20 cellular contexts compared by ENCODE assay signal in the genomic region with DNA sequence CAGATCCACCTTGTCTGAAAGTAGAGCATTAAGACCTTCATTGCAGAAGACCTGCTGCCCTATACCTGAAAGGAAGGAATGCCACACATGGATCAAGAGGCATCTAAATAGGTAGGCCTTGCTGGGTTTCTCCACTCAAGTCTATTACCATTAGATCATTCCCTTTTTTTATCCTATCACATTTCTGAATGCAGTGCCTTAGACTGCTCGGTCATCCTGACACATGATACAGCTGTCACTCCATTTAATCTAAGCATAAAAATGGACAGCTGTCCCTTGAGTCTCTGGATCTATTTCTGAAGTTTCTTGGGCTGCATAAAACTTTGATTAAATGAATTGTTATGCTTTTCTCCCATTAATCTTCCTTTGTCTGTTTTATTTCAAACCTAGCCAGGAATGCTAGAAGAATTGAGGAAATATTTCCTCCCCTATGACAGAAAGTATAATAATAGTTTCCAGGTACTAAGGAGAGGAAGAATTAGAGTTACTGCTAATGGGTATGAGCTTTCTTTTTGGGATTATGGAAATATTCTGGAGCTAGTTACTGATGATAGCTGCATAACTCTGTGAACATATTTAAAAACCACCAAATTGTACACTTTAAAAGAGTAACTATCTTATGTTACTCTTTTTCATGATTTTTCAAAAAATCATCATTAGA.
"Had no signal": no experiment of that assay in that cellular context is flagged by ENCODE, and none has a peak within 500 bp of the region (broad histone marks: within the 10 kb centered on the region; RNA-seq: fewer than 3 reads in every experiment).

No MANE protein-coding gene starts in this region.

- H3K9ac ChIP-seq: neural progenitor cell had no signal

- H3K27me3 Mint-ChIP-seq: natural killer cell treated with Interleukin-12 subunit alpha and Interleukin-12 subunit beta and Interleukin-15 and Interleukin-18, amount 100 ng/mL, for 72 hours had no signal

- H3K27me3 ChIP-seq: esophagus muscularis mucosa, neural progenitor cell, ovary, right lobe of liver, suprapubic skin, thyroid gland had no signal

- H3K4me2 ChIP-seq: neural progenitor cell had no signal

- H3K9me3 Mint-ChIP-seq: type B pancreatic cell had no signal

- H3K9me3 ChIP-seq: ovary, right lobe of liver, thyroid gland had no signal

- H3K27ac ChIP-seq: epithelial cell of prostate, esophagus muscularis mucosa, neural progenitor cell, ovary, right lobe of liver, skin epidermis, suprapubic skin, thyroid gland had no signal

- ATAC-seq: left colon; mucosa of descending colon; natural killer cell treated with Interleukin-12 subunit alpha and Interleukin-12 subunit beta and Interleukin-15 and Interleukin-18, amount 100 ng/mL, for 72 hours; right lobe of liver; stimulated activated effector memory CD8-positive, alpha-beta T cell treated with anti-CD3 and anti-CD28 coated beads, Interleukin-12 subunit alpha, Interleukin-12 subunit beta, amount 100 ng/mL, for 72 hours; stimulated activated naive CD8-positive, alpha-beta T cell treated with anti-CD3 and anti-CD28 coated beads, Interleukin-15, Interleukin-2, amounts not matched to agents 100 U/mL and 50 U/mL, for 24 hours had no signal

- H2AFZ ChIP-seq: neural progenitor cell had no signal

- H3K36me3 Mint-ChIP-seq: stimulated activated effector memory CD8-positive, alpha-beta T cell treated with anti-CD3 and anti-CD28 coated beads, Interleukin-12 subunit alpha, Interleukin-12 subunit beta, amount 100 ng/mL, for 72 hours; type B pancreatic cell had no signal

- H3K27ac Mint-ChIP-seq: natural killer cell treated with Interleukin-12 subunit alpha and Interleukin-12 subunit beta and Interleukin-15 and Interleukin-18, amount 100 ng/mL, for 72 hours; neural progenitor cell; stimulated activated effector memory CD8-positive, alpha-beta T cell treated with anti-CD3 and anti-CD28 coated beads, Interleukin-12 subunit alpha, Interleukin-12 subunit beta, amount 100 ng/mL, for 72 hours; type B pancreatic cell had no signal

- DNase-seq: effector memory CD4-positive, alpha-beta T cell; hippocampal formation; left colon; mammary epithelial cell; mucosa of descending colon; nucleus accumbens; ovary; right lobe of liver; stimulated activated CD4-positive, alpha-beta T cell treated with anti-CD3 and anti-CD28 coated beads, Interleukin-12 subunit alpha, Interleukin-12 subunit beta, amount 100 ng/mL, for 4 hours; stimulated activated CD4-positive, alpha-beta T cell treated with anti-CD3 and anti-CD28 coated beads, Interleukin-2, amount 100 ng/mL, for 48 hours; stimulated activated naive CD8-positive, alpha-beta T cell treated with anti-CD3 and anti-CD28 coated beads, Interleukin-15, Interleukin-2, amounts not matched to agents 100 U/mL and 50 U/mL, for 24 hours; thyroid gland had no signal

- H3K4me1 ChIP-seq: right lobe of liver had no signal

- H3K4me1 Mint-ChIP-seq: stimulated activated effector memory CD8-positive, alpha-beta T cell treated with anti-CD3 and anti-CD28 coated beads, Interleukin-12 subunit alpha, Interleukin-12 subunit beta, amount 100 ng/mL, for 72 hours had no signal

- H3K4me3 Mint-ChIP-seq: natural killer cell treated with Interleukin-12 subunit alpha and Interleukin-12 subunit beta and Interleukin-15 and Interleukin-18, amount 100 ng/mL, for 72 hours; neural progenitor cell; stimulated activated effector memory CD8-positive, alpha-beta T cell treated with anti-CD3 and anti-CD28 coated beads, Interleukin-12 subunit alpha, Interleukin-12 subunit beta, amount 100 ng/mL, for 72 hours; type B pancreatic cell had no signal

- H3K36me3 ChIP-seq: neural progenitor cell, ovary, right lobe of liver, suprapubic skin, thyroid gland had no signal

- H3K4me3 ChIP-seq: esophagus muscularis mucosa, mucosa of descending colon, neural progenitor cell, ovary, right lobe of liver, skin epidermis, suprapubic skin, thyroid gland had no signal
